Comparison of ENCODE assay signal across 1 cellular context in genomic region chr16:88451586-88452484, GRCh38.
A peak's percentile ranks its signal among the peaks of the same experiment; 100 is the strongest.
TF ChIP-seq lines count a peak whose summit lies in the region.

No MANE protein-coding gene starts in this region.

TF ChIP-seq in K562, 482 proteins besides CTCF, POLR2A, EP300 and RAD21 (continued from another document and continues in another):
- TF ChIP-seq NR2C2 (CRISPR knock-in tag; IDR thresholded peaks at IDR 0.05) (0 out of 2 replicates have a peak, but pooled peaks have one; percentile 23), NR2C2 (tag; IDR thresholded peaks at IDR 0.05) (peak; percentile 52; the same call in 1 of the 2 replicates), GATAD2B (IDR thresholded peaks at IDR 0.05; ENCODE audit: borderline replicate concordance) (0 out of 2 replicates have a peak, but pooled peaks have one; percentile 23), RERE (CRISPR knock-in tag; IDR thresholded peaks at IDR 0.05; ENCODE audit: borderline replicate concordance) (no peak), JUN (IDR thresholded peaks at IDR 0.05; ENCODE audit: borderline replicate concordance, low read depth, low read length) (0 out of 2 replicates have a peak, but pooled peaks have one; percentile 28), JUN (CRISPR knock-in tag; IDR thresholded peaks at IDR 0.05; ENCODE audit: borderline replicate concordance) (no peak), POLR2H (tag; IDR thresholded peaks at IDR 0.05; ENCODE audit: low read depth) (no peak), IRF1 (CRISPR knock-in tag; IDR thresholded peaks at IDR 0.05; ENCODE audit: borderline replicate concordance) (no peak), KAT8 (IDR thresholded peaks at IDR 0.05; ENCODE audit: low read depth) (no peak), NFRKB (IDR thresholded peaks at IDR 0.05; ENCODE audit: low read depth) (0 out of 2 replicates have a peak, but pooled peaks have one; percentile 53), FOXJ3 (CRISPR knock-in tag; IDR thresholded peaks at IDR 0.05) (no peak), ZC3H4 (CRISPR knock-in tag; IDR thresholded peaks at IDR 0.05; ENCODE audit: borderline replicate concordance) (no peak), PCBP1 (IDR thresholded peaks at IDR 0.05; ENCODE audit: low read depth, low read length, poor library complexity, severe bottlenecking) (peak; percentile 35), RHOXF2B (CRISPR knock-in tag; conservative IDR thresholded peaks at IDR 0.05) (no peak), SMAD1 (IDR thresholded peaks at IDR 0.05; ENCODE audit: low read depth, low read length, partially characterized antibody) (no peak), STAT6 (CRISPR knock-in tag; IDR thresholded peaks at IDR 0.05) (no peak), GABPB2 (CRISPR knock-in tag; conservative IDR thresholded peaks at IDR 0.05) (no peak), MLLT1 (IDR thresholded peaks at IDR 0.05) (no peak), PYGO2 (tag; IDR thresholded peaks at IDR 0.05) (no peak), CTBP1 (IDR thresholded peaks at IDR 0.05; ENCODE audit: borderline replicate concordance) (peak; percentile 22; the same call in 1 of the 2 replicates), MGA (IDR thresholded peaks at IDR 0.05) (no peak), HDAC6 (IDR thresholded peaks at IDR 0.05; ENCODE audit: low read depth, low read length) (no peak), ATF6 (CRISPR knock-in tag; IDR thresholded peaks at IDR 0.05) (no peak), ARID1B (IDR thresholded peaks at IDR 0.05) (peak; percentile 19; the same call in 1 of the 2 replicates), CSDE1 (IDR thresholded peaks at IDR 0.05) (no peak), PHTF2 (CRISPR knock-in tag; IDR thresholded peaks at IDR 0.05) (no peak), ATF3 (IDR thresholded peaks at IDR 0.05) (peak; percentile 91), ATF3 (CRISPR knock-in tag; conservative IDR thresholded peaks at IDR 0.05) (no peak), CBX5 (IDR thresholded peaks at IDR 0.05; ENCODE audit: borderline replicate concordance, low read depth) (no peak), ERF (CRISPR knock-in tag; IDR thresholded peaks at IDR 0.05) (no peak), ZNF589 (CRISPR knock-in tag; IDR thresholded peaks at IDR 0.05; ENCODE audit: low read depth) (0 out of 2 replicates have a peak, but pooled peaks have one; percentile 59), NCOA2 (IDR thresholded peaks at IDR 0.05; ENCODE audit: partially characterized antibody in 2 of 2) (no peak), HDAC3 (IDR thresholded peaks at IDR 0.05; ENCODE audit: borderline replicate concordance, partially characterized antibody) (no peak)
